ENCODE assay signal across 18 cellular contexts in the genomic region with DNA sequence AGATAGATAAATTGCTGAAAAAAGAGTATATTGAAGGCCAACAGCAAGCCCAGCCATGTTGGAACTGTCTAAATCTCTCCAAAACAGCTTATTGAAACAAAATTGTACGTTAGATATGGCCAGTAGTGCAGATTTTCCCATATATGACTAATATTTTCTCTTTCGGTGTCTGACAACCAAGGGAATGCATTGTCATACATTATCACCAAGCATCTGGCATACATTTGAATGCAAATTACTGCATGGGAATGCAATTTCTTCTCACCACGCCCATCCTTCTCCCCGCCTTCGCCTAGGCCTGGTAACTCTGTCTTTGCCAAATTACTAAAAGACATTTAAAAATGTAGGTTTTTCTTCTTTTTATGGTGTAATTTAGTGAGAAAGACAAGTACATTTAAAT. TPM values are rescaled to one million over a fixed set of nuclear protein-coding genes. Genes with fewer than 3 reads are reported as not detected.
A peak's percentile ranks its signal among the peaks of the same experiment; 100 is the strongest.
DNase-seq lines count a peak whose midpoint lies in the region; TF ChIP-seq lines count a peak whose summit lies in the region.
"Had no signal": no experiment of that assay in that cellular context is flagged by ENCODE, and none has a peak within 500 bp of the region (broad histone marks: within the 10 kb centered on the region; RNA-seq: fewer than 3 reads in every experiment).

No MANE protein-coding gene starts in this region.

- no peaks in the 10 kb centered on the region for H3K79me2 ChIP-seq in trophoblast cell (ENCODE audit: control insufficient read depth, insufficient read depth, low read length, poor library complexity)
- H3K79me2 ChIP-seq in hepatocyte: no peaks in the 10 kb centered on the region

- no peaks in the 10 kb centered on the region for H3K79me1 ChIP-seq in trophoblast cell (ENCODE audit: low read length)

- H4K8ac ChIP-seq in trophoblast cell (ENCODE audit: low read depth, low read length): no peak overlapping the region

- no peak overlapping the region for H4K12ac ChIP-seq in trophoblast cell (ENCODE audit: low read depth, low read length)

- H3K27me3 ChIP-seq in trophoblast cell (ENCODE audit: insufficient read depth, low read length): no peaks in the 10 kb centered on the region
- H3K27me3 ChIP-seq in hepatocyte: no peaks in the 10 kb centered on the region

- no peak overlapping the region for H3K23ac ChIP-seq in trophoblast cell (ENCODE audit: low read length)

- H3K36me3 ChIP-seq in trophoblast cell (ENCODE audit: control insufficient read depth in 1 of 2, insufficient read depth in 2 of 2, low read length in 2 of 2) (no peaks in the 10 kb centered on the region), hepatocyte (replicated peaks; ENCODE audit: insufficient read depth, low read depth) (no peaks in the 10 kb centered on the region)
- H3K36me3 ChIP-seq: SJSA1 had no signal

- CTCF ChIA-PET in RWPE1 (lab: Yijun Ruan, JAX): interaction anchor here (0.5 kb wide), 1 partner anchor 631 kb away, joined by 6 read pairs; no protein-coding TSS in a partner anchor

- no peak overlapping the region for H2BK12ac ChIP-seq in trophoblast cell (ENCODE audit: low read length)

- no peaks in the 10 kb centered on the region for H4K20me1 ChIP-seq in hepatocyte (ENCODE audit: insufficient read depth, poor library complexity, severe bottlenecking)

- no peak overlapping the region for H2AFZ ChIP-seq in trophoblast cell (ENCODE audit: insufficient read depth, low read length, poor library complexity)
- H2AFZ ChIP-seq in hepatocyte: no peak overlapping the region

- no peak overlapping the region for H2BK120ac ChIP-seq in trophoblast cell (ENCODE audit: insufficient read depth, low read length, poor library complexity)

- H3K4me1 ChIP-seq in trophoblast cell (ENCODE audit: control insufficient read depth in 1 of 2, insufficient read depth in 2 of 2, low read length in 2 of 2) (no peaks in the 10 kb centered on the region), hepatocyte (ENCODE audit: insufficient read depth) (no peaks in the 10 kb centered on the region)
- H3K4me1 ChIP-seq: SJSA1 had no signal

- no peak for TF ChIP-seq CTCF in RWPE1 (conservative IDR thresholded peaks at IDR 0.05; ENCODE audit: low read depth)
- no peak for TF ChIP-seq CTCF in hepatocyte (IDR thresholded peaks at IDR 0.05; ENCODE audit: poor library complexity)

- H3K4me2 ChIP-seq in trophoblast cell (ENCODE audit: low read length) (no peak overlapping the region), hepatocyte (no peak overlapping the region)

- no peak overlapping the region for H2AK5ac ChIP-seq in trophoblast cell (ENCODE audit: low read length)

- POLR2A ChIA-PET in RWPE1 (lab: Yijun Ruan, JAX; ENCODE audit: low non-redundant PET): no interaction called here

- H2BK5ac ChIP-seq in trophoblast cell (ENCODE audit: low read depth, low read length, poor library complexity): no peak overlapping the region

- H3K27ac ChIP-seq in RWPE1 (no peak overlapping the region), trophoblast cell (ENCODE audit: low read depth, low read length) (no peak overlapping the region), hepatocyte (no peak overlapping the region)
- H3K27ac ChIP-seq: SJSA1 had no signal

- peak; percentile 23 for DNase-seq in ELR (ENCODE audit: low read depth)
- peak; percentile 6 for DNase-seq in RWPE1 (ENCODE audit: low spot score)
- DNase-seq in fibroblast of gingiva (ENCODE audit: low read depth): peak; percentile 25
- DNase-seq in trophoblast cell: peak; percentile 13 to 67
- DNase-seq in GM19240 (ENCODE audit: insufficient read length, low spot score): no peak
- no peak for DNase-seq in GDM1 (lab: John Stamatoyannopoulos, UW)
- DNase-seq in hepatocyte (ENCODE audit: low spot score): no peak
- DNase-seq: C1 segment of cervical spinal cord; COR-L47; DMS53; IMR-90; MV-4-11; NCI-H1417 treated with DMSO at 0.1 percent for 48 hours; NCI-H2029; NK-92 treated with Interleukin-12 subunit alpha and Interleukin-12 subunit beta, amount 100 ng/mL, for 24 hours; OCI-M1; T-cell had no signal

- no peak overlapping the region for H3K4ac ChIP-seq in trophoblast cell (ENCODE audit: low read depth, low read length)

- no peaks in the 10 kb centered on the region for H3K9me2 ChIP-seq in hepatocyte (replicated peaks; ENCODE audit: insufficient read depth)

- no peak overlapping the region for H3K18ac ChIP-seq in trophoblast cell (ENCODE audit: low read length)

- H3K9ac ChIP-seq in trophoblast cell (ENCODE audit: low read length): no peak overlapping the region

- H3K14ac ChIP-seq in trophoblast cell (ENCODE audit: low read length): no peak overlapping the region

- WGBS in trophoblast cell (ENCODE audit: extremely low coverage, insufficient coverage, insufficient read length): no CpG with 5 or more reads among the region's 5 CpGs
- WGBS in hepatocyte (ENCODE audit: low lambda C conversion rate, missing lambda C conversion rate): 94% methylated on average over 5 of the region's 5 CpGs

- no peak overlapping the region for H3K4me3 ChIP-seq in trophoblast cell (ENCODE audit: low read depth, low read length)
- no peak overlapping the region for H3K4me3 ChIP-seq in hepatocyte
- H3K4me3 ChIP-seq: SJSA1 had no signal

- H4K91ac ChIP-seq in trophoblast cell (ENCODE audit: low read depth, low read length): no peak overlapping the region

- H3K9me3 ChIP-seq in trophoblast cell (ENCODE audit: insufficient read depth, low read depth, low read length) (no peaks in the 10 kb centered on the region), hepatocyte (ENCODE audit: low read depth) (no peaks in the 10 kb centered on the region)
- H3K9me3 ChIP-seq: SJSA1 had no signal

RNA-seq across cellular contexts. Expression of a gene that starts 32.5 kb away (rescaled TPM):
- polyA plus RNA-seq in trophoblast cell (2013): 6.2 and 6.6 TPM in 2 replicates
- total RNA-seq in hepatocyte: 15.7 and 19.4 TPM in 2 replicates
- 26.4 and 27.9 TPM in 2 replicates for polyA plus RNA-seq in hepatocyte

Comparison
In these comparisons a context has a peak if more than half of its experiments do, and no peak if none do; other contexts are left out.
1. DNase-seq: peak in ELR (single experiment), RWPE1 (single experiment), fibroblast of gingiva (single experiment) and trophoblast cell (2 of 2); none in GM19240 (single experiment), GDM1 (single experiment) and hepatocyte (single experiment).